ENCODE assay signal across 9 cellular contexts in the genomic region with DNA sequence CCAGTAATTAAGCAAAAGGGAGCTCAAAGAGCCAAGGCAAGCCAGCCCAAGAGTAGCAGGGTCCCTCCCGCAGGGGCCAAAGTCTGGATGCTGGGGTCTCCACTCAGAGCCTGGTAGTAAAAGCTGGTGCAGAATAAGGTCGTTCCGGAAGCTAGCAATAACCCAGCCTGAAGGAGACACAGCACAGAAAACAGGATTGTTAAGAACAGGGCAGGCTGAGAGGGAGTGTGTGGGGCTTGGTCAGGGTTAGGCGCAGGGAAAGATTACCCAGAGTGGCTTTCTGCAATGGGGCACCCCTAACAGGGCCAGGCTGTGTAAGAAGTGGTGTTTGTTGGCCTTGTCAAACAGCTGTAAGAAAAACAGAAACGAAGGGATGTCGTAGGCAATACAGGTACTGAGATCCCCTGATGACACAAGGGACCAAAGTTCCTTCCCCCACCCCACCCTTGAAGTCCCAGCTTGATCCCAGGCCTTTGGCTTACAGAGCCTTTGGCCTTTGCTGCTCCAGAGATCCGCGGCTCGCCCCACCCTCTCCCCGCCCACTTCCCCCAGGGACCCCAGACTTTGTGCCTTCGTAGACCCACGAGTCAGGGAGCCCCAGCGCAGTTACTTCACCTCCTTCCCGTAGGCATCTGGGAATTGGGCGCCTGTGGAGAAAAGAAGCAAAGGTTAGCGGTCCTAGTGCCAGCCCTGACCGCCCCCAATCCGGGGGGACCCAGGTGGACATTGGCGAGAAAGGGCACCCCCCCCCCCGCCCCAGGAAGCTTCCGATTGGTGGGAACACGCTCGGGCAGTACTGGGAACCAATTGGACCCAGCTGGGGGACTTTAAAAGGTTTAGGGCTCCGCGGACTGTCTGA. TPM values are rescaled to one million over a fixed set of nuclear protein-coding genes. Genes with fewer than 3 reads are reported as not detected.
DNase-seq lines count a peak whose midpoint lies in the region; ATAC-seq, FAIRE-seq and TF ChIP-seq lines count a peak whose summit lies in the region.
"Had no signal": no experiment of that assay in that cellular context is flagged by ENCODE, and none has a peak within 500 bp of the region (broad histone marks: within the 10 kb centered on the region; RNA-seq: fewer than 3 reads in every experiment).

No MANE protein-coding gene starts in this region.

- FAIRE-seq in kidney (lab: Jason Lieb, UNC): no peak

- no peak overlapping the region for H2AFZ ChIP-seq in OCI-LY3 (ENCODE audit: low read depth, low read length)

- H3K27ac Mint-ChIP-seq in brain: peak overlapping the region; percentile 94 to 98 (median 98)
- peak overlapping the region; percentile 93 for H3K27ac Mint-ChIP-seq in stimulated activated naive B cell treated with anti-CD40 and anti-IgM and Interleukin-4, amounts not matched to agents 10 μg/mL and 1 μg/mL and 100 μg/mL, for 72 hours

- ATAC-seq in stimulated activated naive B cell treated with anti-CD40 and anti-IgM and Interleukin-4, amounts not matched to agents 10 μg/mL and 1 μg/mL and 100 μg/mL, for 72 hours (replicated peaks): peak in 1 of 2 donors; percentile 11
- no peak for ATAC-seq in GM21619 (IDR thresholded peaks at IDR 0.05; ENCODE audit: unreplicated experiment)
- no peak for ATAC-seq in HG03354 (IDR thresholded peaks at IDR 0.05; ENCODE audit: poor library complexity, severe bottlenecking, unreplicated experiment)

- H3K27ac ChIP-seq in OCI-LY3 (ENCODE audit: low read length) (no peak overlapping the region), kidney (ENCODE audit: low read depth in 2 of 2, low read length in 2 of 2) (peak overlapping the region; percentile 79 to 88)

- H3K4me1 ChIP-seq in OCI-LY3 (ENCODE audit: low read length) (peaks cover 10% of the 10 kb centered on the region), kidney (ENCODE audit: control insufficient read depth in 1 of 2, insufficient read depth in 1 of 2, low read depth in 1 of 2, low read length in 2 of 2) (peaks cover 6% of the 10 kb centered on the region in 2 donors)

- peak overlapping the region; percentile 88 to 94 (median 89) for H3K4me3 Mint-ChIP-seq in brain
- peak overlapping the region; percentile 97 to 100 for H3K4me3 Mint-ChIP-seq in stimulated activated naive B cell treated with anti-CD40 and anti-IgM and Interleukin-4, amounts not matched to agents 10 μg/mL and 1 μg/mL and 100 μg/mL, for 72 hours

- peaks cover 14% of the 10 kb centered on the region for H3K27me3 Mint-ChIP-seq in brain
- peaks cover 15 to 23% of the 10 kb centered on the region in 2 donors for H3K27me3 Mint-ChIP-seq in stimulated activated naive B cell treated with anti-CD40 and anti-IgM and Interleukin-4, amounts not matched to agents 10 μg/mL and 1 μg/mL and 100 μg/mL, for 72 hours

- H3K27me3 ChIP-seq in OCI-LY3 (ENCODE audit: low read depth, low read length): peaks cover 5% of the 10 kb centered on the region; the same call in 1 of the 2 replicates

- peaks cover 14% of the 10 kb centered on the region for H3K36me3 Mint-ChIP-seq in brain
- H3K36me3 Mint-ChIP-seq in stimulated activated naive B cell treated with anti-CD40 and anti-IgM and Interleukin-4, amounts not matched to agents 10 μg/mL and 1 μg/mL and 100 μg/mL, for 72 hours: peaks cover 8 to 9% of the 10 kb centered on the region in 2 donors

- no peak for TF ChIP-seq CTCF in OCI-LY3 (IDR thresholded peaks at IDR 0.05; ENCODE audit: low read depth, low read length)
- TF ChIP-seq CTCF in brain (conservative IDR thresholded peaks at IDR 0.05): no peak
- TF ChIP-seq CTCF in kidney (IDR thresholded peaks at IDR 0.05; ENCODE audit: borderline replicate concordance, extremely low read depth, insufficient read depth): no peak

- peaks cover 0 to 2% (median 0%) of the 10 kb centered on the region in 5 experiments for H3K9me3 Mint-ChIP-seq in brain
- no peaks in the 10 kb centered on the region for H3K9me3 Mint-ChIP-seq in stimulated activated naive B cell treated with anti-CD40 and anti-IgM and Interleukin-4, amounts not matched to agents 10 μg/mL and 1 μg/mL and 100 μg/mL, for 72 hours

- H3K9ac ChIP-seq in OCI-LY3 (ENCODE audit: low read length) (peak overlapping the region; percentile 60), kidney (ENCODE audit: low read length in 2 of 2) (peak overlapping the region; percentile 47 to 77)

- DNase-seq in activated CD8-positive, alpha-beta memory T cell treated with anti-CD3 and anti-CD28 coated beads for 24 hours: peak; percentile 73
- DNase-seq in activated CD8-positive, alpha-beta memory T cell treated with anti-CD3 and anti-CD28 coated beads, Interleukin-2, amount 50 U/mL, for 48 hours: no peak
- DNase-seq in kidney: peak; percentile 90
- DNase-seq in stimulated activated naive B cell treated with anti-CD40 and anti-IgM and Interleukin-4, amounts not matched to agents 10 μg/mL and 1 μg/mL and 100 μg/mL, for 72 hours: no peak

- H3K9me3 ChIP-seq in OCI-LY3 (ENCODE audit: insufficient read depth, low read length): no peaks in the 10 kb centered on the region
- H3K9me3 ChIP-seq in kidney (ENCODE audit: control insufficient read depth in 1 of 2, low read length in 2 of 2): no peaks in the 10 kb centered on the region

- H3K4me2 ChIP-seq in OCI-LY3 (ENCODE audit: low read length): peak overlapping the region; percentile 73

- intact Hi-C loops in kidney (cut with DNase I): no loop called here

- H3K4me3 ChIP-seq in OCI-LY3 (ENCODE audit: low read length) (peak overlapping the region; percentile 83), kidney (ENCODE audit: low read length in 2 of 2) (peak overlapping the region; percentile 72 to 84)

- peaks cover 35% of the 10 kb centered on the region for H3K4me1 Mint-ChIP-seq in brain
- H3K4me1 Mint-ChIP-seq in stimulated activated naive B cell treated with anti-CD40 and anti-IgM and Interleukin-4, amounts not matched to agents 10 μg/mL and 1 μg/mL and 100 μg/mL, for 72 hours: peaks cover 14 to 32% of the 10 kb centered on the region in 2 donors

- no peaks in the 10 kb centered on the region for H4K20me1 ChIP-seq in OCI-LY3 (ENCODE audit: insufficient read depth, low read length)

- no peaks in the 10 kb centered on the region for H3K79me2 ChIP-seq in OCI-LY3 (ENCODE audit: low read length)

- H3K36me3 ChIP-seq in OCI-LY3 (replicated peaks; ENCODE audit: low read depth, low read length) (no peaks in the 10 kb centered on the region), kidney (ENCODE audit: control insufficient read depth in 1 of 2, insufficient read depth in 2 of 2, low read length in 2 of 2) (no peaks in the 10 kb centered on the region)

RNA-seq across cellular contexts. Expression of a gene that starts 0.6 kb away (rescaled TPM):
- 125 TPM for polyA plus RNA-seq in brain (ENCODE audit: insufficient read depth, low read depth, low replicate concordance)
- 55.8 TPM for total RNA-seq in kidney
- polyA plus RNA-seq in kidney (ENCODE audit: insufficient read depth, low read depth, low replicate concordance): 389 TPM

RNA-seq across cellular contexts. Expression of a gene that starts 4.4 kb away (rescaled TPM):
- polyA plus RNA-seq in brain (ENCODE audit: insufficient read depth, low read depth, low replicate concordance) (53.9 TPM), kidney (ENCODE audit: insufficient read depth, low read depth, low replicate concordance) (7.3 TPM)
- 23.4 TPM for total RNA-seq in kidney

RNA-seq across cellular contexts. Expression of a gene that starts 8.9 kb away (rescaled TPM):
- 39.1 TPM for polyA plus RNA-seq in brain (ENCODE audit: insufficient read depth, low read depth, low replicate concordance)
- total RNA-seq in kidney: 35.0 TPM
- 26.4 TPM for polyA plus RNA-seq in kidney (ENCODE audit: insufficient read depth, low read depth, low replicate concordance)

RNA-seq across cellular contexts. Expression of a gene that starts 16.9 kb away (rescaled TPM):
- not detected for polyA plus RNA-seq in brain (ENCODE audit: insufficient read depth, low read depth, low replicate concordance)
- not detected for total RNA-seq in kidney
- polyA plus RNA-seq in kidney (ENCODE audit: insufficient read depth, low read depth, low replicate concordance): not detected
- total RNA-seq: glomerular endothelial cell had no signal

RNA-seq across cellular contexts. Expression of a gene that starts 22.1 kb away (rescaled TPM):
- polyA plus RNA-seq in brain (ENCODE audit: insufficient read depth, low read depth, low replicate concordance): not detected
- total RNA-seq in kidney: not detected
- not detected for polyA plus RNA-seq in kidney (ENCODE audit: insufficient read depth, low read depth, low replicate concordance)
- total RNA-seq: glomerular endothelial cell had no signal

Comparison
In these comparisons a context has a peak if more than half of its experiments do, and no peak if none do; other contexts are left out.
1. DNase-seq: peak in activated CD8-positive, alpha-beta memory T cell treated with anti-CD3 and anti-CD28 coated beads for 24 hours (single experiment) and kidney (single experiment); none in activated CD8-positive, alpha-beta memory T cell treated with anti-CD3 and anti-CD28 coated beads, Interleukin-2, amount 50 U/mL, for 48 hours (single experiment) and stimulated activated naive B cell treated with anti-CD40 and anti-IgM and Interleukin-4, amounts not matched to agents 10 μg/mL and 1 μg/mL and 100 μg/mL, for 72 hours (single experiment).